Comparison of ENCODE assay signal across 25 cellular contexts in genomic region chr2:33020883-33021282, GRCh38.
DNase-seq lines count a peak whose midpoint lies in the region; ATAC-seq and TF ChIP-seq lines count a peak whose summit lies in the region.
"Had no signal": no experiment of that assay in that cellular context is flagged by ENCODE, and none has a peak within 500 bp of the region (broad histone marks: within the 10 kb centered on the region; RNA-seq: fewer than 3 reads in every experiment).

No MANE protein-coding gene starts in this region.

- H3K27me3 Mint-ChIP-seq in Caco-2 (ENCODE audit: insufficient read depth, unreplicated experiment) (no peaks in the 10 kb centered on the region), WTC11 (ENCODE audit: low read depth) (no peaks in the 10 kb centered on the region), osteocyte (ENCODE audit: unreplicated experiment) (no peaks in the 10 kb centered on the region)

- H3K4me1 Mint-ChIP-seq in Caco-2 (ENCODE audit: low read depth, unreplicated experiment) (peaks cover 34% of the 10 kb centered on the region), WTC11 (peaks cover 17% of the 10 kb centered on the region), osteocyte (ENCODE audit: unreplicated experiment) (peaks cover 53% of the 10 kb centered on the region)
- H3K4me1 Mint-ChIP-seq: stimulated activated effector memory CD8-positive, alpha-beta T cell treated with anti-CD3 and anti-CD28 coated beads, Interleukin-12 subunit alpha, Interleukin-12 subunit beta, amount 100 ng/mL, for 72 hours had no signal

- no peak overlapping the region for H3K4me3 Mint-ChIP-seq in Caco-2 (ENCODE audit: unreplicated experiment)
- H3K4me3 Mint-ChIP-seq in WTC11, result no peak overlapping the region
- H3K4me3 Mint-ChIP-seq in osteocyte (ENCODE audit: unreplicated experiment), result no peak overlapping the region
- H3K4me3 Mint-ChIP-seq: activated CD8-positive, alpha-beta T cell treated with anti-CD3 and anti-CD28 coated beads, Interleukin-2, amount 10 ng/mL, durations not matched to agents 7 days and 5 days; stimulated activated effector memory CD8-positive, alpha-beta T cell treated with anti-CD3 and anti-CD28 coated beads, Interleukin-12 subunit alpha, Interleukin-12 subunit beta, amount 100 ng/mL, for 72 hours had no signal

- TF ChIP-seq POLR2A in heart left ventricle (IDR thresholded peaks at IDR 0.05), result no peak

- H3K27ac Mint-ChIP-seq in Caco-2 (ENCODE audit: unreplicated experiment) (peak overlapping the region; percentile 50), WTC11 (peak overlapping the region; percentile 70; the same call in 1 of the 2 replicates), osteocyte (ENCODE audit: unreplicated experiment) (peak overlapping the region; percentile 58)
- H3K27ac Mint-ChIP-seq: activated CD8-positive, alpha-beta T cell treated with anti-CD3 and anti-CD28 coated beads, Interleukin-2, amount 10 ng/mL, durations not matched to agents 7 days and 5 days; stimulated activated effector memory CD8-positive, alpha-beta T cell treated with anti-CD3 and anti-CD28 coated beads, Interleukin-12 subunit alpha, Interleukin-12 subunit beta, amount 100 ng/mL, for 72 hours had no signal

- CTCF ChIA-PET in Caco-2 (lab: Charles Lee), result no interaction called here
- CTCF ChIA-PET in WTC11 (lab: Charles Lee), result no interaction called here

- peaks cover 40% of the 10 kb centered on the region for H3K4me1 ChIP-seq in Caco-2
- peaks cover 0 to 49% (median 19%) of the 10 kb centered on the region in 12 donors for H3K4me1 ChIP-seq in heart left ventricle
- H3K4me1 ChIP-seq: BLaER1 treated with 17β-estradiol and CSF1 and Interleukin-3, amounts not matched to agents 10 nM and 100 nM had no signal

- H3K27me3 ChIP-seq in Caco-2 (replicated peaks; ENCODE audit: control insufficient read depth, insufficient read depth, low read length), result no peaks in the 10 kb centered on the region
- no peaks in the 10 kb centered on the region for H3K27me3 ChIP-seq in heart left ventricle
- H3K27me3 ChIP-seq: BLaER1 treated with 17β-estradiol and CSF1 and Interleukin-3, amounts not matched to agents 10 nM and 100 nM; suprapubic skin had no signal

- H3K36me3 ChIP-seq in Caco-2 (ENCODE audit: control insufficient read depth, insufficient read depth, low read length) (no peaks in the 10 kb centered on the region), heart left ventricle (no peaks in the 10 kb centered on the region)
- H3K36me3 ChIP-seq: BLaER1 treated with 17β-estradiol and CSF1 and Interleukin-3, amounts not matched to agents 10 nM and 100 nM; suprapubic skin had no signal

- DNase-seq in Caco-2 (no peak), WTC11 (ENCODE audit: low spot score) (no peak), heart left ventricle (no peak), osteocyte (ENCODE audit: extremely low spot score, unreplicated experiment) (no peak), NCI-H2227 treated with DMSO at 0.1 percent for 48 hours (lab: John Stamatoyannopoulos, UW) (no peak), SW480 (ENCODE audit: low spot score) (no peak), iPS-NIHi11 (ENCODE audit: low spot score) (no peak)
- DNase-seq: activated CD4-positive, alpha-beta T cell treated with anti-CD3 and anti-CD28 coated beads for 1 hour; activated CD8-positive, alpha-beta T cell treated with anti-CD3 and anti-CD28 coated beads, Interleukin-2, amount 10 ng/mL, durations not matched to agents 7 days and 5 days; activated gamma-delta T cell; cortex of kidney; Karpas-422; kidney; MV-4-11; NCI-H1694; NCI-H524; nucleus accumbens; stimulated activated CD4-positive, alpha-beta T cell treated with anti-CD3 and anti-CD28 coated beads, Interleukin-2, amount 100 ng/mL, for 48 hours; T-helper 1 cell had no signal

- 81 to 84% (median 82%) methylated on average over 6 of the region's 6 CpGs for WGBS in heart left ventricle, 4 donors

- POLR2A ChIA-PET in Caco-2 (lab: Charles Lee) (no interaction called here), WTC11 (lab: Charles Lee) (no interaction called here)

- no peaks in the 10 kb centered on the region for H3K9me3 ChIP-seq in Caco-2
- H3K9me3 ChIP-seq in heart left ventricle, result peaks cover 0 to 10% (median 3%) of the 10 kb centered on the region in 12 donors
- H3K9me3 ChIP-seq: suprapubic skin had no signal

- H3K9me3 Mint-ChIP-seq in Caco-2 (ENCODE audit: unreplicated experiment) (no peaks in the 10 kb centered on the region), WTC11 (peaks cover 11% of the 10 kb centered on the region), osteocyte (ENCODE audit: unreplicated experiment) (peaks cover 6% of the 10 kb centered on the region)
- H3K9me3 Mint-ChIP-seq: stimulated activated effector memory CD8-positive, alpha-beta T cell treated with anti-CD3 and anti-CD28 coated beads, Interleukin-12 subunit alpha, Interleukin-12 subunit beta, amount 100 ng/mL, for 72 hours had no signal

- H3K4me3 ChIP-seq in Caco-2 (ENCODE audit: low read depth, low read length) (no peak overlapping the region), heart left ventricle (peak overlapping the region in 1 of 12 donors; percentile 16)
- H3K4me3 ChIP-seq: BLaER1 treated with 17β-estradiol and CSF1 and Interleukin-3, amounts not matched to agents 10 nM and 100 nM; lung; suprapubic skin had no signal

- H3K27ac ChIP-seq in heart left ventricle, result peak overlapping the region in 10 of 12 donors; percentile 48 to 75 (median 62)
- H3K27ac ChIP-seq: BLaER1 treated with 17β-estradiol and CSF1 and Interleukin-3, amounts not matched to agents 10 nM and 100 nM; suprapubic skin had no signal

- intact Hi-C loops in Caco-2 (cut with micrococcal nuclease; ENCODE audit: unreplicated experiment), result no loop called here
- intact Hi-C loops in heart left ventricle (cut with DNase I), result loop anchor here in 2 of 10 donors (5.0 to 10.0 kb wide), 2 partner anchors 74 to 396 kb away; partner anchors contain the start of genes LTBP1 (in 1 of the 2) and TTC27 (in 1 of the 2)

- ATAC-seq in WTC11 (peak; percentile 56), heart left ventricle (peak in 1 of 4 donors; percentile 19), GM19467 (IDR thresholded peaks at IDR 0.05; ENCODE audit: unreplicated experiment) (no peak)
- ATAC-seq: activated CD8-positive, alpha-beta T cell treated with anti-CD3 and anti-CD28 coated beads, Interleukin-2, amount 10 ng/mL, durations not matched to agents 7 days and 5 days; Panc1; stimulated activated effector memory CD8-positive, alpha-beta T cell treated with anti-CD3 and anti-CD28 coated beads, Interleukin-12 subunit alpha, Interleukin-12 subunit beta, amount 100 ng/mL, for 72 hours had no signal

- H3K36me3 Mint-ChIP-seq in Caco-2 (ENCODE audit: insufficient read depth, unreplicated experiment) (no peaks in the 10 kb centered on the region), WTC11 (peaks cover 15% of the 10 kb centered on the region), osteocyte (ENCODE audit: unreplicated experiment) (peaks cover 2% of the 10 kb centered on the region)
- H3K36me3 Mint-ChIP-seq: stimulated activated effector memory CD8-positive, alpha-beta T cell treated with anti-CD3 and anti-CD28 coated beads, Interleukin-12 subunit alpha, Interleukin-12 subunit beta, amount 100 ng/mL, for 72 hours had no signal

- TF ChIP-seq CTCF in Caco-2 (IDR thresholded peaks at IDR 0.05; ENCODE audit: insufficient read depth in 1 of 2, low read depth in 1 of 2, low read length in 1 of 2, severe bottlenecking in 1 of 2, unreplicated experiment in 1 of 2) (no peak), WTC11 (IDR thresholded peaks at IDR 0.05) (no peak), heart left ventricle (IDR thresholded peaks at IDR 0.05) (no peak), osteocyte (IDR thresholded peaks at IDR 0.05) (no peak)

- no TSS peak for BruUV-seq in Caco-2 (replicated peaks; lab: Mats Ljungman, UMichigan)

TF ChIP-seq in WTC11, 78 proteins besides CTCF, POLR2A, EP300 and RAD21:
- TF ChIP-seq RORB (CRISPR knock-in tag; IDR thresholded peaks at IDR 0.05) (no peak), NR1H2 (CRISPR knock-in tag; IDR thresholded peaks at IDR 0.05) (no peak), ZNF138 (CRISPR knock-in tag; conservative IDR thresholded peaks at IDR 0.05) (no peak), FOXP1 (CRISPR knock-in tag; IDR thresholded peaks at IDR 0.05; ENCODE audit: borderline replicate concordance) (no peak), ZNF532 (CRISPR knock-in tag; IDR thresholded peaks at IDR 0.05; ENCODE audit: borderline replicate concordance) (no peak), MXD4 (CRISPR knock-in tag; IDR thresholded peaks at IDR 0.05; ENCODE audit: borderline replicate concordance) (no peak), SOX15 (CRISPR knock-in tag; IDR thresholded peaks at IDR 0.05) (no peak)
